Comparison of ENCODE assay signal across 15 cellular contexts in genomic region chr14:94113908-94114588, GRCh38. TPM values are rescaled to one million over a fixed set of nuclear protein-coding genes. Genes with fewer than 3 reads are reported as not detected.
DNase-seq lines count a peak whose midpoint lies in the region; ATAC-seq and TF ChIP-seq lines count a peak whose summit lies in the region.
"Had no signal": no experiment of that assay in that cellular context is flagged by ENCODE, and none has a peak within 500 bp of the region (broad histone marks: within the 10 kb centered on the region; RNA-seq: fewer than 3 reads in every experiment).

No MANE protein-coding gene starts in this region.

- in situ Hi-C loops in astrocyte of the spinal cord (cut with HindIII; ENCODE audit: low sequenced_read_pairs) = no loop called here

- ATAC-seq in GM18873 (IDR thresholded peaks at IDR 0.05; ENCODE audit: low FRiP score, unreplicated experiment) = no peak
- no peak for ATAC-seq in GM19455 (IDR thresholded peaks at IDR 0.05; ENCODE audit: unreplicated experiment)
- ATAC-seq in HG03159 (IDR thresholded peaks at IDR 0.05; ENCODE audit: unreplicated experiment) = no peak
- ATAC-seq: T-cell had no signal

- DNase-seq in EL (peak; percentile 41), astrocyte of the spinal cord (ENCODE audit: low read depth, low spot score) (peak; percentile 29), glomerular visceral epithelial cell (ENCODE audit: extremely low spot score) (peak; percentile 14), renal cortical epithelial cell (ENCODE audit: low read depth) (peak; percentile 80), foreskin melanocyte (no peak)
- DNase-seq: aorta; COR-L47; effector CD8-positive, alpha-beta T cell; NCI-H526 treated with DMSO at 0.1 percent for 48 hours; T-cell had no signal

- TF ChIP-seq CTCF in astrocyte of the spinal cord (IDR thresholded peaks at IDR 0.05; ENCODE audit: low read depth, low read length) = no peak

- H3K4me3 ChIP-seq in astrocyte of the spinal cord (ENCODE audit: low read depth, low read length) = no peak overlapping the region
- H3K4me3 ChIP-seq: prostate gland, tibial artery had no signal

RNA-seq across cellular contexts. Expression of gene IFI27, which starts 3.5 kb away (rescaled TPM):
- 3.0 and 179 TPM in 2 replicates for total RNA-seq in renal cortical epithelial cell

RNA-seq across cellular contexts. Expression of gene IFI27L2, which starts 15.4 kb away (rescaled TPM):
- 31.2 and 53.8 TPM in 2 replicates for total RNA-seq in renal cortical epithelial cell

RNA-seq across cellular contexts. Expression of gene IFI27L1, which starts 32.9 kb away (rescaled TPM):
- total RNA-seq in renal cortical epithelial cell = 7.5 and 15.3 TPM in 2 replicates

RNA-seq across cellular contexts. Expression of gene DDX24, which starts 33.0 kb away (rescaled TPM):
- total RNA-seq in renal cortical epithelial cell = 114 and 161 TPM in 2 replicates
